Comparison of ENCODE assay signal across 1 cellular context in the genomic region with DNA sequence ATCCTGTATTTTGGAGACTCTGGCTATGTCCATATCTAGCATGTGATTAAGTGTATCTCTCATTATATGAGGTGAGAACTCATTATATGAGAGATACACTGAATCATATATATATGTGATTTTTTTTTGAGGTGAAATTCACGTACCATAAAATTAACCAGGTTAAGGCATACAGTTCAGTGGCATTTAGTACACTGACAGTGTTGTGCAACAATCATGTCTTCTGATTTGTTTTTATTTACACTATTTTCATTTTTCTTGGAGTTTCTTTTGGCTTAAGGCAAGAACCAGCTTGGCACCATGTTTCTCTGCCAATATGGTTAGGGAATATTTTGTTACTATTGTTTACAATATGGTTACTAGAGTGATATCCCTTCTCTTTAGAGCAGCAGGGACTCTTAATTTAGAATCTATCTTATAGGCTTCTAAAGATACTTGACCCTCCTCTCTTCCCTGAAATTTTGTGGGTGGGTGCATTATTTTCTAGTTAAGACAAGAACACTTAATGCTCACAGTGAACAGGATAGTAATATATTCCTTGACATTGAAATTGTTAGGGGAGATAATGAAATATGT.
TF ChIP-seq lines count a peak whose summit lies in the region.

No MANE protein-coding gene starts in this region.

TF ChIP-seq in A549, 52 proteins besides CTCF, POLR2A, EP300 and RAD21:
- TF ChIP-seq HOXA7 (CRISPR knock-in tag; IDR thresholded peaks at IDR 0.05) = 0 out of 2 replicates have a peak, but pooled peaks have one; percentile 22
- TF ChIP-seq HEYL (CRISPR knock-in tag; IDR thresholded peaks at IDR 0.05) = no peak
- TF ChIP-seq CEBPB (IDR thresholded peaks at IDR 0.05) = peak in 1 of 2 experiments; percentile 52; a peak in 1 of 4 replicates
